Comparison of ENCODE assay signal across 8 cellular contexts in the genomic region with DNA sequence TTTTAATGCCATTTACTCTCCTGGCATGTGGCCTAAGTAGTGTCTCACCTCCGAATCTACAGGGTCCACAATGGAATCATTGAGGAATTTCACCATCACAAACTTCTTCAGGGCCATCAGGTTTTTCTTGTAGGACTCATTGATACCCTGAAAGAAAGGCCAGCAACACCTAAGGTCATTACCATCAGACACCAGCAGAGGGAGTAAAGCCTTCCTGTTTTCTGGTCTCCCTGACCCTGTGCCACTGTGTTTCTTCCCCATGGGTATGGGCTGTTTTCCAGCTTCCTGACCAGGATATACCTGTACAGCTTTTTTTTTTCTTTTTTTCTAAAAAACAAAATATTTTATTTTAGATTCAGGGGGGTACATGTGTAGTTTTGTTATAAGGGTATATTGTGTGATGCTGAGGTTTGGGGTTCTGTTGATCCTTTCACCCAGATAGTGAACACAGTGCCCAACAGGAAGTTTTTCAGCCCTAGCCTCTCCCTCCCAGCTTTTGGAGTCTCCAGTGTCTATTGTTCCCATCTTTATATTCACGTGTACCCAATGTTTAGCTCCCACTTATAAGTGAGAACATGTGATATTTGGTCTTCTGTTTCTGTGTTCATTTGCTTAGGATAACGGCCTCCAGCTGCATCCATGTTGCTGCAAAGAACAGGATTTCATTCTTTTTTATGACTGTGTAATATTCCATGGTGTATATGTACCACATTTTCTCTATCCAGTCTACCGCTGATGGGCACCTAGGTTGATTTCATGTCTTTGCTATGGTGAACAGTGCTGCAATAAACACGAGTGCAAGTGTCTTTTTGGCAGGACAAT. TPM values are rescaled to one million over a fixed set of nuclear protein-coding genes. Genes with fewer than 3 reads are reported as not detected.
DNase-seq lines count a peak whose midpoint lies in the region; ATAC-seq and TF ChIP-seq lines count a peak whose summit lies in the region.

No MANE protein-coding gene starts in this region.

- 82 to 87% methylated on average over 5 of the region's 5 CpGs for WGBS in sigmoid colon, 2 donors

- no peaks in the 10 kb centered on the region for H3K9me3 ChIP-seq in cardiac muscle cell (ENCODE audit: low read depth)
- no peaks in the 10 kb centered on the region for H3K9me3 ChIP-seq in sigmoid colon

- peak; percentile 82 for TF ChIP-seq CTCF in cardiac muscle cell (IDR thresholded peaks at IDR 0.05; ENCODE audit: low read depth, low read length)
- peak in 2 of 4 experiments; percentile 36 to 59 for TF ChIP-seq CTCF in sigmoid colon (IDR thresholded peaks at IDR 0.05)

- H3K27ac ChIP-seq in cardiac muscle cell (no peak overlapping the region), sigmoid colon (peak overlapping the region; percentile 16 to 77 (median 50))

- H3K27me3 ChIP-seq in cardiac muscle cell = no peaks in the 10 kb centered on the region
- no peaks in the 10 kb centered on the region for H3K27me3 ChIP-seq in sigmoid colon

- H3K4me1 ChIP-seq in cardiac muscle cell (ENCODE audit: low read depth) (no peaks in the 10 kb centered on the region), sigmoid colon (peaks cover 0 to 24% (median 15%) of the 10 kb centered on the region in 4 donors)

- TF ChIP-seq POLR2A in sigmoid colon (IDR thresholded peaks at IDR 0.05) = no peak

- DNase-seq in DMS79 (lab: John Stamatoyannopoulos, UW) (peak; percentile 10), HuH-7.5 (ENCODE audit: low spot score) (peak; percentile 35), OCI-M2 (lab: John Stamatoyannopoulos, UW; ENCODE audit: unreplicated experiment) (peak; percentile 56), cardiac muscle cell (ENCODE audit: low read depth in 1 of 2, low spot score in 1 of 2) (peak; percentile 68 to 73), sigmoid colon (no peak)
- DNase-seq in activated naive CD4-positive, alpha-beta T cell treated with Interleukin-2 at 50 U/mL for 16 hours = peak; percentile 50

- H3K36me3 ChIP-seq in cardiac muscle cell (peaks cover 22% of the 10 kb centered on the region), sigmoid colon (peaks cover 0 to 64% (median 9%) of the 10 kb centered on the region in 4 donors)

- ATAC-seq in GM19452 (IDR thresholded peaks at IDR 0.05; ENCODE audit: unreplicated experiment) (no peak), GM19324 (IDR thresholded peaks at IDR 0.05; ENCODE audit: low FRiP score, unreplicated experiment) (no peak)

- H3K4me3 ChIP-seq in cardiac muscle cell = no peak overlapping the region
- no peak overlapping the region for H3K4me3 ChIP-seq in sigmoid colon

- no peak for TF ChIP-seq EP300 in sigmoid colon (IDR thresholded peaks at IDR 0.05)

- intact Hi-C loops in sigmoid colon (cut with DNase I) = loop anchor here (5.0 kb wide), 1 partner anchor 36 kb away; a partner anchor contains a TSS

RNA-seq across cellular contexts. Expression of a gene that starts 18.3 kb away (rescaled TPM):
- total RNA-seq in cardiac muscle cell (16.5 and 18.5 TPM in 2 replicates), sigmoid colon (10 to 100 TPM; 70.4 to 86.7 (median 75.9) TPM)
- polyA plus RNA-seq in cardiac muscle cell (47.9 and 52.0 TPM in 2 replicates), sigmoid colon (10 to 100 TPM; 10.2 to 76.3 (median 54.9) TPM)

RNA-seq across cellular contexts. Expression of a gene that starts 38.2 kb away (rescaled TPM):
- 64.2 and 81.2 TPM in 2 replicates for total RNA-seq in cardiac muscle cell
- polyA plus RNA-seq in cardiac muscle cell = 92.3 and 92.8 TPM in 2 replicates
- total RNA-seq in sigmoid colon = 100 to 1,000 TPM; 177 to 234 (median 231) TPM
- polyA plus RNA-seq in sigmoid colon = 100 to 1,000 TPM; 286 to 412 (median 346) TPM
